ENCODE assay signal across 1 cellular context in genomic region chr1:38133781-38134180, GRCh38.
TF ChIP-seq lines count a peak whose summit lies in the region.

No MANE protein-coding gene starts in this region.

TF ChIP-seq in H1, 55 proteins besides CTCF, POLR2A, EP300 and RAD21 (continued from another document):
- TF ChIP-seq ATF3 (IDR thresholded peaks at IDR 0.05; ENCODE audit: insufficient read depth, low read depth, low read length) (no peak), CTBP2 (IDR thresholded peaks at IDR 0.05; ENCODE audit: borderline replicate concordance, insufficient read depth, insufficient read length, low read length) (no peak), ZNF274 (IDR thresholded peaks at IDR 0.05; ENCODE audit: borderline replicate concordance, extremely low read depth, low read length) (no peak), CHD7 (IDR thresholded peaks at IDR 0.05; ENCODE audit: insufficient replicate concordance, low read length) (no peak), CHD1 (IDR thresholded peaks at IDR 0.05; ENCODE audit: low read depth, low read length) (no peak), RNF2 (IDR thresholded peaks at IDR 0.05; ENCODE audit: borderline replicate concordance, low read depth, low read length, missing control alignments, poor library complexity, severe bottlenecking) (no peak), HDAC6 (IDR thresholded peaks at IDR 0.05; ENCODE audit: low read depth, low read length) (no peak), MAX (IDR thresholded peaks at IDR 0.05) (no peak), SP4 (IDR thresholded peaks at IDR 0.05; ENCODE audit: low read length) (no peak), BRCA1 (IDR thresholded peaks at IDR 0.05; ENCODE audit: low read depth, low read length) (no peak)
TF ChIP-seq in H1: peak in this region for 0.
